ENCODE assay signal across 9 cellular contexts in the genomic region with DNA sequence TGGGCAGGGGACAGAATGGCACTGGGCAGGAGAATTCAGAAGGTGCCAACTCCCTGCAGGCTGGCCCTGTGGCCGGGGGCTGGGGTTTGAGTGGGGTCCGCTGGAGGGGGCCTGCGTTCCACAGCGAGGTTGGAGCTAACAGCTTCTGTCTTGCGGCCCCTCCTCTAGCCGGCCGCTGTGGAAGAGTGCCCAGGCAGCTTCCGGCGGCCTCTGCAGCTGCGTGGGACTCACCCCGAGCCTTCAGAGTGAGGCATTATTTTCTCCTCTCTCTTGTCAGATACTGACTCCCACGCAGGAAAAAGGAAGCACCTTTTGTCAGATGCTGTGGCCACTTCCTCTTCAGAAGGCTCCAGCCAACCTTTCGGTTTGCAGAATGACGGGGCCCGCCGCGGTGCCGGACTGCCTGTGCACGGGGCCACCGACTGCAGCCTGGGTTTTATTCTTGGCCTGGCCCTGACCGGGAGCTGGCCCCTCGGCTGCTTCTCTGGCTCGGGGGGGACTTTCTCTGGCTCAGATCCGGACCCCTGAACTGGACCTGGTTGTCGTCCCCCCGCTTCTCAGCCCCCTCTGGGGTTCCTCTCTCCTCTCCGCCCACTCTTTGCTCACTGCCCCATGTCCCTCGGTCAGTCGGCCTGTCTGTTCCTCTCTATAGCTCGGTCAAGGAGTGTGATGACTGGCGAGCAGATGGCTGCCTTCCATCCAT. TPM values are rescaled to one million over a fixed set of nuclear protein-coding genes. Genes with fewer than 3 reads are reported as not detected.
DNase-seq lines count a peak whose midpoint lies in the region; ATAC-seq, FAIRE-seq and TF ChIP-seq lines count a peak whose summit lies in the region.
"Had no signal": no experiment of that assay in that cellular context is flagged by ENCODE, and none has a peak within 500 bp of the region (broad histone marks: within the 10 kb centered on the region; RNA-seq: fewer than 3 reads in every experiment).

No MANE protein-coding gene starts in this region.

- H3K4me1 ChIP-seq in duodenal mucosa (ENCODE audit: control insufficient read depth in 1 of 2, insufficient read depth in 2 of 2, low read length in 2 of 2) (peaks cover 33 to 40% of the 10 kb centered on the region in 2 donors), aorta (ENCODE audit: control insufficient read depth in 1 of 2, insufficient read depth in 2 of 2, low read length in 2 of 2) (peaks cover 0 to 2% of the 10 kb centered on the region in 2 donors)

- peak; percentile 89 for FAIRE-seq in GM19239 (lab: Jason Lieb, UNC)

- 83 to 85% methylated on average over 30 to 31 of the region's 31 CpGs for WGBS in aorta, 2 donors

- H3K9me3 Mint-ChIP-seq in nephron, result no peaks in the 10 kb centered on the region

- DNase-seq in GM19239 (ENCODE audit: insufficient read length, low spot score) (peak; percentile 42), aorta (peak; percentile 81 to 83), HT-29 (ENCODE audit: low spot score) (no peak), DMS53 (lab: John Stamatoyannopoulos, UW) (no peak)
- peak in 3 of 4 experiments; percentile 28 to 39 (median 35) for DNase-seq in activated CD4-positive, CD25-positive, alpha-beta regulatory T cell (lab: John Stamatoyannopoulos, UW)

- H3K27ac Mint-ChIP-seq in nephron, result peak overlapping the region; percentile 58 to 74 (median 66)

- H3K9ac ChIP-seq in duodenal mucosa (ENCODE audit: low read depth in 1 of 2, low read length in 2 of 2), result peak overlapping the region; percentile 49 to 64

- H3K4me1 Mint-ChIP-seq in nephron, result peaks cover 50% of the 10 kb centered on the region

- peak overlapping the region in 2 of 3 experiments; percentile 59 to 61 for H3K4me3 Mint-ChIP-seq in nephron

- no peaks in the 10 kb centered on the region for H3K36me3 Mint-ChIP-seq in nephron (ENCODE audit: low read depth)

- H3K9me3 ChIP-seq in duodenal mucosa (ENCODE audit: control insufficient read depth in 1 of 2, low read length in 2 of 2) (no peaks in the 10 kb centered on the region), aorta (ENCODE audit: control insufficient read depth, low read length) (no peaks in the 10 kb centered on the region)

- H3K36me3 ChIP-seq in duodenal mucosa (ENCODE audit: control insufficient read depth in 1 of 2, insufficient read depth in 2 of 2, low read length in 2 of 2) (no peaks in the 10 kb centered on the region), aorta (ENCODE audit: control insufficient read depth in 1 of 2, insufficient read depth in 2 of 2, low read length in 1 of 2) (no peaks in the 10 kb centered on the region)

- H3K27me3 Mint-ChIP-seq in nephron (ENCODE audit: low read depth), result peaks cover 3% of the 10 kb centered on the region

- intact Hi-C loops in aorta (cut with DNase I), result loop anchor here (5.0 kb wide), 2 partner anchors 53 to 58 kb away; no protein-coding TSS in a partner anchor

- TF ChIP-seq CTCF in nephron (IDR thresholded peaks at IDR 0.05; ENCODE audit: unreplicated experiment in 3 of 3), result no peak

- H3K4me3 ChIP-seq in duodenal mucosa (ENCODE audit: low read depth in 1 of 2, low read length in 2 of 2) (peak overlapping the region; percentile 57 to 63), aorta (ENCODE audit: low read length in 2 of 2) (no peak overlapping the region)
- H3K4me3 ChIP-seq: SK-N-MC had no signal

- H3K27me3 ChIP-seq in duodenal mucosa (ENCODE audit: control insufficient read depth in 1 of 2, insufficient read depth in 2 of 2, low read length in 2 of 2) (no peaks in the 10 kb centered on the region), aorta (ENCODE audit: control insufficient read depth in 1 of 2, insufficient read depth in 2 of 2, low read length in 1 of 2) (no peaks in the 10 kb centered on the region)

- ATAC-seq in HG03196 (IDR thresholded peaks at IDR 0.05; ENCODE audit: unreplicated experiment) (peak; percentile 90), aorta (ENCODE audit: low FRiP score) (peak; percentile 80)

- peak overlapping the region; percentile 74 for H3K27ac ChIP-seq in duodenal mucosa (ENCODE audit: low read depth, low read length)
- no peak overlapping the region for H3K27ac ChIP-seq in aorta (ENCODE audit: low read depth in 1 of 2, low read length in 2 of 2)
- H3K27ac ChIP-seq: SK-N-MC had no signal

RNA-seq across cellular contexts. Expression of gene ARHGAP25, which starts 40.1 kb away (rescaled TPM):
- 10 to 100 TPM in 1 of 2 donors, 1 to 10 TPM in 1; 6.8 to 21.1 TPM for total RNA-seq in aorta
- 1 to 10 TPM; 2.6 to 6.0 TPM for polyA plus RNA-seq in aorta
- total RNA-seq in HT-29 (2014; rRNA removed; shearing (Covaris generic)), result not detected in 2 replicates

Comparison
In these comparisons a context has a peak if more than half of its experiments do, and no peak if none do; other contexts are left out.
1. DNase-seq: peak in GM19239 (single experiment), activated CD4-positive, CD25-positive, alpha-beta regulatory T cell (3 of 4) and aorta (2 of 2); none in HT-29 (single experiment) and DMS53 (single experiment).
2. H3K4me3 ChIP-seq: peak in duodenal mucosa (2 of 2); none in aorta (0 of 2).